27 cellular contexts compared by ENCODE assay signal in the genomic region with DNA sequence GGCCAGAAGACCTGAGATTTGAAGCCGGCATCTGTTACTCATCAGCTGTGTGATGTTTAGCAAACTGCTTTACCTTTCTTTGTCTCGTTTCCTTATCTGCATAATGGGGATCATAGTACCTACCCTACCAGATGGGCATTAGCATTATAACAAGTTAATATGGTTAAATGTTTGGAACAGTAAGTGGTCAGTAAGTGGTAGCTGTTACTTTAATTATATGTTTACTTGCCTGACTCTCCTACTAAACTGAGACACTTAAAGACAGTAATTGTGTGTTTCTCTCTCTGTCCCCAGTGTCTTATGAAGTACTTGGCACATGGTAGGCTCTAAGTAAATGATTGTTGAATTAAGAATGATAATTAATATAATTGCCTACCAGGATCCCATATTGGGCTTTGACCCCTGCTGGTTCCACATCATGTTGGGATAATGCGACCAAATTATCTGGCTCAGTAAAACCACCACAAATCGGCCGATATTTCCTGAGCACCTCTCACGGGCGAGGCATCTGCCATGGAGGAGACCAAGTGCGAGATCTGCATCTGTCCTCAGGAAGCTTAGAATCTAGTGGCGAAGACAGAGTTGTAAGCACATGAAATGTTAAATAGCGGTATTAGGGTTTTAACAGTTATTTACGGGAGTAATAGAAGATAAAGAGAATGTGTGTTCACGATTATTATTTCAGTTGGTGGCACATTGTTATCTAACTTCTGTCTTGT. TPM values are rescaled to one million over a fixed set of nuclear protein-coding genes. Genes with fewer than 3 reads are reported as not detected.
DNase-seq lines count a peak whose midpoint lies in the region; ATAC-seq, FAIRE-seq and TF ChIP-seq lines count a peak whose summit lies in the region.
"Had no signal": no experiment of that assay in that cellular context is flagged by ENCODE, and none has a peak within 500 bp of the region (broad histone marks: within the 10 kb centered on the region; RNA-seq: fewer than 3 reads in every experiment).

No MANE protein-coding gene starts in this region.

- ATAC-seq in left lobe of liver (no peak), left lung (no peak)
- ATAC-seq: gastroesophageal sphincter, left ventricle myocardium superior had no signal

- no peaks in the 10 kb centered on the region for H3K4me1 ChIP-seq in left lung
- H3K4me1 ChIP-seq: gastroesophageal sphincter, HAP-1, tibial nerve had no signal

- peak overlapping the region; percentile 61 for H3K4me3 Mint-ChIP-seq in glutamatergic neuron (ENCODE audit: unreplicated experiment)
- H3K4me3 Mint-ChIP-seq: activated T-cell treated with anti-CD3 and anti-CD28 coated beads, Interleukin-2, amount 50 U/mL, for 24 hours; central memory CD8-positive, alpha-beta T cell; naive B cell; T-helper 2 cell treated with Interferon-gamma antibody and Interleukin-4, amounts not matched to agents 5 μg/mL and 100 μg/mL, for 36 hours had no signal

- no peak overlapping the region for H3K27ac ChIP-seq in left lung
- H3K27ac ChIP-seq: BLaER1 treated with 17β-estradiol and CSF1 and Interleukin-3, amounts not matched to agents 10 nM and 100 nM; dorsolateral prefrontal cortex; gastroesophageal sphincter; tibial nerve had no signal

- peaks cover 2% of the 10 kb centered on the region for H3K27me3 Mint-ChIP-seq in glutamatergic neuron (ENCODE audit: unreplicated experiment)
- H3K27me3 Mint-ChIP-seq: activated T-cell treated with anti-CD3 and anti-CD28 coated beads, Interleukin-2, amount 50 U/mL, for 24 hours; central memory CD8-positive, alpha-beta T cell; naive B cell had no signal

- intact Hi-C loops in left lung (cut with DNase I) = no loop called here

- peak overlapping the region; percentile 92 for H3K27ac Mint-ChIP-seq in glutamatergic neuron (ENCODE audit: unreplicated experiment)
- H3K27ac Mint-ChIP-seq: activated T-cell treated with anti-CD3 and anti-CD28 coated beads, Interleukin-2, amount 50 U/mL, for 24 hours; T-helper 2 cell treated with Interferon-gamma antibody and Interleukin-4, amounts not matched to agents 5 μg/mL and 100 μg/mL, for 36 hours had no signal

- H3K36me3 Mint-ChIP-seq in glutamatergic neuron (ENCODE audit: unreplicated experiment) = no peaks in the 10 kb centered on the region
- H3K36me3 Mint-ChIP-seq: naive B cell had no signal

- peaks cover 18% of the 10 kb centered on the region for H3K4me1 Mint-ChIP-seq in glutamatergic neuron (ENCODE audit: low read depth, unreplicated experiment)
- H3K4me1 Mint-ChIP-seq: central memory CD8-positive, alpha-beta T cell; naive B cell had no signal

- no peaks in the 10 kb centered on the region for H3K36me3 ChIP-seq in left lung
- H3K36me3 ChIP-seq: gastroesophageal sphincter, HAP-1, tibial nerve had no signal

- H3K9me3 ChIP-seq in left lung = no peaks in the 10 kb centered on the region
- H3K9me3 ChIP-seq: BLaER1 treated with 17β-estradiol and CSF1 and Interleukin-3, amounts not matched to agents 10 nM and 100 nM; gastroesophageal sphincter; HAP-1; tibial nerve had no signal

- no peak for TF ChIP-seq CTCF in glutamatergic neuron (IDR thresholded peaks at IDR 0.05; ENCODE audit: partially characterized antibody, unreplicated experiment)
- TF ChIP-seq CTCF in left lung (IDR thresholded peaks at IDR 0.05) = no peak

- H3K27me3 ChIP-seq in left lung = no peaks in the 10 kb centered on the region
- H3K27me3 ChIP-seq: BLaER1 treated with 17β-estradiol and CSF1 and Interleukin-3, amounts not matched to agents 10 nM and 100 nM; dorsolateral prefrontal cortex; gastroesophageal sphincter; tibial nerve had no signal

- FAIRE-seq in G401.6 (lab: Jason Lieb, UNC) = peak; percentile 19
- FAIRE-seq: small intestine had no signal

- H3K4me3 ChIP-seq in left lung = no peak overlapping the region
- H3K4me3 ChIP-seq: BLaER1 treated with 17β-estradiol and CSF1 and Interleukin-3, amounts not matched to agents 10 nM and 100 nM; dorsolateral prefrontal cortex; gastroesophageal sphincter; HAP-1; tibial nerve had no signal

- peaks cover 14% of the 10 kb centered on the region for H3K9me3 Mint-ChIP-seq in glutamatergic neuron (ENCODE audit: unreplicated experiment)
- H3K9me3 Mint-ChIP-seq: activated T-cell treated with anti-CD3 and anti-CD28 coated beads, Interleukin-2, amount 50 U/mL, for 24 hours; central memory CD8-positive, alpha-beta T cell; naive B cell; T-helper 2 cell treated with Interferon-gamma antibody and Interleukin-4, amounts not matched to agents 5 μg/mL and 100 μg/mL, for 36 hours had no signal

- DNase-seq in NCI-H1417 treated with DMSO at 0.1 percent for 48 hours (lab: John Stamatoyannopoulos, UW) = peak; percentile 80
- peak; percentile 91 for DNase-seq in NCI-H748 (lab: John Stamatoyannopoulos, UW; ENCODE audit: unreplicated experiment)
- no peak for DNase-seq in glutamatergic neuron
- DNase-seq in left lobe of liver (ENCODE audit: low spot score) = no peak
- no peak for DNase-seq in occipital lobe (lab: John Stamatoyannopoulos, UW)
- no peak for DNase-seq in left lung
- DNase-seq: activated CD4-positive, alpha-beta T cell treated with anti-CD3 and anti-CD28 coated beads for 48 hours; activated CD8-positive, alpha-beta memory T cell treated with anti-CD3 and anti-CD28 coated beads for 24 hours; activated gamma-delta T cell treated with Interleukin-2 at 50 U/mL for 16 hours; activated T-cell treated with anti-CD3 and anti-CD28 coated beads, Interleukin-2, amount 50 U/mL, for 24 hours; DMS79; dorsolateral prefrontal cortex; GF-D8; left ventricle myocardium superior; naive B cell; NCI-H1694 treated with DMSO at 0.1 percent for 48 hours; NK-92 treated with Interleukin-12 subunit alpha and Interleukin-12 subunit beta, amount 100 ng/mL, for 24 hours; Right ventricle myocardium superior; small intestine; stimulated activated CD4-positive, alpha-beta T cell treated with anti-CD3 and anti-CD28 coated beads, Interleukin-2, amount 100 ng/mL, for 24 hours had no signal

RNA-seq across cellular contexts. Expression of a gene that starts 31.4 kb away (rescaled TPM):
- total RNA-seq in glutamatergic neuron (ENCODE audit: unreplicated experiment) (166 TPM), left lobe of liver (1.3 TPM), occipital lobe (26.0 TPM), left lung (100 to 1,000 TPM in 1 of 2 donors, 10 to 100 TPM in 1; 89.2 to 179 TPM)

RNA-seq across cellular contexts. Expression of a gene that starts 48.1 kb away (rescaled TPM):
- total RNA-seq in glutamatergic neuron (ENCODE audit: unreplicated experiment) (62.3 TPM), left lobe of liver (141 TPM), occipital lobe (20.7 TPM), left lung (10 to 100 TPM; 20.2 to 38.8 TPM)

RNA-seq across cellular contexts. Expression of a gene that starts 48.3 kb away (rescaled TPM):
- total RNA-seq in glutamatergic neuron (ENCODE audit: unreplicated experiment) (50.5 TPM), left lobe of liver (71.8 TPM), occipital lobe (8.9 TPM), left lung (10 to 100 TPM; 35.2 to 43.4 TPM)

RNA-seq across cellular contexts. Expression of a gene that starts 53.9 kb away (rescaled TPM):
- 43.3 TPM for total RNA-seq in glutamatergic neuron (ENCODE audit: unreplicated experiment)
- 8.5 TPM for total RNA-seq in left lobe of liver
- 12.8 TPM for total RNA-seq in occipital lobe
- total RNA-seq in left lung = 10 to 100 TPM; 22.0 to 28.4 TPM

Comparison
In these comparisons a context has a peak if more than half of its experiments do, and no peak if none do; other contexts are left out.
1. DNase-seq: peak in NCI-H1417 treated with DMSO at 0.1 percent for 48 hours (single experiment) and NCI-H748 (single experiment); none in glutamatergic neuron (single experiment), left lobe of liver (single experiment), occipital lobe (single experiment) and left lung (0 of 2).
2. RNA of a gene that starts 31.4 kb away (total RNA-seq): 89.2 to 179 TPM in left lung, 166 TPM in glutamatergic neuron (single experiment) and 26.0 TPM in occipital lobe (single experiment); 1.3 TPM in left lobe of liver (single experiment); every median in the first group is over 10 times any median in the second.